Comparison of ENCODE assay signal across 1 cellular context in the genomic region with DNA sequence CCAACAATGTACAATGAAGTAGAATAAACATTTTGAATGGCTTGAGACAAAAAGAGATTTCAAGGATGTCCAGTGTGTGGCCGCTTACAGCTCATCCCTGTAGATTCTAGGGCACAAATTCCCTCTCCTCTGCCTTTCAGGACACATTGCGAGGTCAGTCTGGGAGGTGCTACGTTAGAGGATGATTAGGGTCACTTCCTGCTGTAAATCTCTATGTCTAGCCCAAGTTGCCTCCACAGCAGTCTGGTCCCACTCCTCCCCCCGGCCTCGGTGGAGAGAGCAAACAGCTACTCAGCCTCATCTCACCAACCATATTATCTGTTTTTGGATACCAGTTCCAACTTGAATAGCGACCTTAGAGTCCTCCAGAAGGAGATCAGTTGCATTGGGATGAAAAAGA.
TF ChIP-seq lines count a peak whose summit lies in the region.

No MANE protein-coding gene starts in this region.

TF ChIP-seq in HepG2, 621 proteins besides CTCF, POLR2A, EP300 and RAD21:
- TF ChIP-seq, protein P1, sequence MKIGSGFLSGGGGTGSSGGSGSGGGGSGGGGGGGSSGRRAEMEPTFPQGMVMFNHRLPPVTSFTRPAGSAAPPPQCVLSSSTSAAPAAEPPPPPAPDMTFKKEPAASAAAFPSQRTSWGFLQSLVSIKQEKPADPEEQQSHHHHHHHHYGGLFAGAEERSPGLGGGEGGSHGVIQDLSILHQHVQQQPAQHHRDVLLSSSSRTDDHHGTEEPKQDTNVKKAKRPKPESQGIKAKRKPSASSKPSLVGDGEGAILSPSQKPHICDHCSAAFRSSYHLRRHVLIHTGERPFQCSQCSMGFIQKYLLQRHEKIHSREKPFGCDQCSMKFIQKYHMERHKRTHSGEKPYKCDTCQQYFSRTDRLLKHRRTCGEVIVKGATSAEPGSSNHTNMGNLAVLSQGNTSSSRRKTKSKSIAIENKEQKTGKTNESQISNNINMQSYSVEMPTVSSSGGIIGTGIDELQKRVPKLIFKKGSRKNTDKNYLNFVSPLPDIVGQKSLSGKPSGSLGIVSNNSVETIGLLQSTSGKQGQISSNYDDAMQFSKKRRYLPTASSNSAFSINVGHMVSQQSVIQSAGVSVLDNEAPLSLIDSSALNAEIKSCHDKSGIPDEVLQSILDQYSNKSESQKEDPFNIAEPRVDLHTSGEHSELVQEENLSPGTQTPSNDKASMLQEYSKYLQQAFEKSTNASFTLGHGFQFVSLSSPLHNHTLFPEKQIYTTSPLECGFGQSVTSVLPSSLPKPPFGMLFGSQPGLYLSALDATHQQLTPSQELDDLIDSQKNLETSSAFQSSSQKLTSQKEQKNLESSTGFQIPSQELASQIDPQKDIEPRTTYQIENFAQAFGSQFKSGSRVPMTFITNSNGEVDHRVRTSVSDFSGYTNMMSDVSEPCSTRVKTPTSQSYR (CRISPR knock-in tag; IDR thresholded peaks at IDR 0.05; ENCODE audit: borderline replicate concordance) = 0 out of 2 replicates have a peak, but pooled peaks have one; percentile 13
- no peak for TF ChIP-seq SKI (IDR thresholded peaks at IDR 0.05; ENCODE audit: partially characterized antibody)
- TF ChIP-seq, protein P2, sequence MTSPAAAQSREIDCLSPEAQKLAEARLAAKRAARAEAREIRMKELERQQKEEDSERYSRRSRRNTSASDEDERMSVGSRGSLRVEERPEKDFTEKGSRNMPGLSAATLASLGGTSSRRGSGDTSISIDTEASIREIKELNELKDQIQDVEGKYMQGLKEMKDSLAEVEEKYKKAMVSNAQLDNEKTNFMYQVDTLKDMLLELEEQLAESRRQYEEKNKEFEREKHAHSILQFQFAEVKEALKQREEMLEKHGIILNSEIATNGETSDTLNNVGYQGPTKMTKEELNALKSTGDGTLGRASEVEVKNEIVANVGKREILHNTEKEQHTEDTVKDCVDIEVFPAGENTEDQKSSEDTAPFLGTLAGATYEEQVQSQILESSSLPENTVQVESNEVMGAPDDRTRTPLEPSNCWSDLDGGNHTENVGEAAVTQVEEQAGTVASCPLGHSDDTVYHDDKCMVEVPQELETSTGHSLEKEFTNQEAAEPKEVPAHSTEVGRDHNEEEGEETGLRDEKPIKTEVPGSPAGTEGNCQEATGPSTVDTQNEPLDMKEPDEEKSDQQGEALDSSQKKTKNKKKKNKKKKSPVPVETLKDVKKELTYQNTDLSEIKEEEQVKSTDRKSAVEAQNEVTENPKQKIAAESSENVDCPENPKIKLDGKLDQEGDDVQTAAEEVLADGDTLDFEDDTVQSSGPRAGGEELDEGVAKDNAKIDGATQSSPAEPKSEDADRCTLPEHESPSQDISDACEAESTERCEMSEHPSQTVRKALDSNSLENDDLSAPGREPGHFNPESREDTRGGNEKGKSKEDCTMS (CRISPR knock-in tag; conservative IDR thresholded peaks at IDR 0.05) = no peak
- TF ChIP-seq DR1 (CRISPR knock-in tag; IDR thresholded peaks at IDR 0.05) = no peak
- TF ChIP-seq, protein P3, sequence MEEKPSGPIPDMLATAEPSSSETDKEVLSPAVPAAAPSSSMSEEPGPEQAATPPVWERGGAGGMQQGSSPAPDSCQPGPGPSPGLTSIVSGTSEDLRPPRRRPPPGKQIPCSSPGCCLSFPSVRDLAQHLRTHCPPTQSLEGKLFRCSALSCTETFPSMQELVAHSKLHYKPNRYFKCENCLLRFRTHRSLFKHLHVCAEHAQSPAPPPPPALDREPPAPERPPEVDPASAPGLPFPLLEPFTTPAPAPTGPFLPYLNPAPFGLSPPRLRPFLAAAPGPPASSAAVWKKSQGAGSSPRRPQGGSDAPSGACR (CRISPR knock-in tag; IDR thresholded peaks at IDR 0.05) = no peak
- no peak for TF ChIP-seq ZNF562 (CRISPR knock-in tag; IDR thresholded peaks at IDR 0.05; ENCODE audit: borderline replicate concordance)
- TF ChIP-seq, protein P4, sequence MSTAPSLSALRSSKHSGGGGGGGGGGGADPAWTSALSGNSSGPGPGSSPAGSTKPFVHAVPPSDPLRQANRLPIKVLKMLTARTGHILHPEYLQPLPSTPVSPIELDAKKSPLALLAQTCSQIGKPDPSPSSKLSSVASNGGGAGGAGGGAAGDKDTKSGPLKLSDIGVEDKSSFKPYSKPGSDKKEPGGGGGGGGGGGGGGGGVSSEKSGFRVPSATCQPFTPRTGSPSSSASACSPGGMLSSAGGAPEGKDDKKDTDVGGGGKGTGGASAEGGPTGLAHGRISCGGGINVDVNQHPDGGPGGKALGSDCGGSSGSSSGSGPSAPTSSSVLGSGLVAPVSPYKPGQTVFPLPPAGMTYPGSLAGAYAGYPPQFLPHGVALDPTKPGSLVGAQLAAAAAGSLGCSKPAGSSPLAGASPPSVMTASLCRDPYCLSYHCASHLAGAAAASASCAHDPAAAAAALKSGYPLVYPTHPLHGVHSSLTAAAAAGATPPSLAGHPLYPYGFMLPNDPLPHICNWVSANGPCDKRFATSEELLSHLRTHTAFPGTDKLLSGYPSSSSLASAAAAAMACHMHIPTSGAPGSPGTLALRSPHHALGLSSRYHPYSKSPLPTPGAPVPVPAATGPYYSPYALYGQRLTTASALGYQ (CRISPR knock-in tag; IDR thresholded peaks at IDR 0.05) = no peak
- TF ChIP-seq DPF2 (CRISPR knock-in tag; IDR thresholded peaks at IDR 0.05; ENCODE audit: borderline replicate concordance, low read depth) = no peak
- 0 out of 2 replicates have a peak, but pooled peaks have one; percentile 19 for TF ChIP-seq BCL6 (CRISPR knock-in tag; IDR thresholded peaks at IDR 0.05)
- no peak for TF ChIP-seq MEIS2 (CRISPR knock-in tag; IDR thresholded peaks at IDR 0.05)
- TF ChIP-seq ZNF878 (CRISPR knock-in tag; IDR thresholded peaks at IDR 0.05) = no peak
- no peak for TF ChIP-seq ZNF468 (CRISPR knock-in tag; IDR thresholded peaks at IDR 0.05)
- 0 out of 2 replicates have a peak, but pooled peaks have one; percentile 22 for TF ChIP-seq ZNF230 (CRISPR knock-in tag; IDR thresholded peaks at IDR 0.05)
- peak; percentile 38; the same call in 1 of the 2 replicates for TF ChIP-seq SP5 (CRISPR knock-in tag; IDR thresholded peaks at IDR 0.05; ENCODE audit: borderline replicate concordance, low read depth)
- TF ChIP-seq ELF3 (CRISPR knock-in tag; IDR thresholded peaks at IDR 0.05) = 0 out of 2 replicates have a peak, but pooled peaks have one; percentile 19
- TF ChIP-seq ARNTL (CRISPR knock-in tag; IDR thresholded peaks at IDR 0.05) = no peak
- no peak for TF ChIP-seq MATR3 (CRISPR knock-in tag; IDR thresholded peaks at IDR 0.05)
- TF ChIP-seq ZNF709 (CRISPR knock-in tag; IDR thresholded peaks at IDR 0.05) = no peak
- TF ChIP-seq HOXD1 (CRISPR knock-in tag; IDR thresholded peaks at IDR 0.05) = no peak
- peak; percentile 43; the same call in 1 of the 2 replicates for TF ChIP-seq POLR2G (IDR thresholded peaks at IDR 0.05; ENCODE audit: low read depth, low read length)
- no peak for TF ChIP-seq ZNF749 (CRISPR knock-in tag; IDR thresholded peaks at IDR 0.05; ENCODE audit: borderline replicate concordance)
- no peak for TF ChIP-seq REPIN1 (CRISPR knock-in tag; IDR thresholded peaks at IDR 0.05; ENCODE audit: borderline replicate concordance, low read depth)
- TF ChIP-seq NR2C2 (CRISPR knock-in tag; IDR thresholded peaks at IDR 0.05; ENCODE audit: borderline replicate concordance) = peak; percentile 11; the same call in 1 of the 2 replicates
- TF ChIP-seq CENPT (CRISPR knock-in tag; IDR thresholded peaks at IDR 0.05; ENCODE audit: low read depth) = no peak
- no peak for TF ChIP-seq TARDBP (CRISPR knock-in tag; IDR thresholded peaks at IDR 0.05)
- TF ChIP-seq ETV5 (CRISPR knock-in tag; IDR thresholded peaks at IDR 0.05; ENCODE audit: borderline replicate concordance) = peak; percentile 23; the same call in 1 of the 2 replicates
- TF ChIP-seq JUND (CRISPR knock-in tag; IDR thresholded peaks at IDR 0.05) = no peak
- TF ChIP-seq, protein P5, sequence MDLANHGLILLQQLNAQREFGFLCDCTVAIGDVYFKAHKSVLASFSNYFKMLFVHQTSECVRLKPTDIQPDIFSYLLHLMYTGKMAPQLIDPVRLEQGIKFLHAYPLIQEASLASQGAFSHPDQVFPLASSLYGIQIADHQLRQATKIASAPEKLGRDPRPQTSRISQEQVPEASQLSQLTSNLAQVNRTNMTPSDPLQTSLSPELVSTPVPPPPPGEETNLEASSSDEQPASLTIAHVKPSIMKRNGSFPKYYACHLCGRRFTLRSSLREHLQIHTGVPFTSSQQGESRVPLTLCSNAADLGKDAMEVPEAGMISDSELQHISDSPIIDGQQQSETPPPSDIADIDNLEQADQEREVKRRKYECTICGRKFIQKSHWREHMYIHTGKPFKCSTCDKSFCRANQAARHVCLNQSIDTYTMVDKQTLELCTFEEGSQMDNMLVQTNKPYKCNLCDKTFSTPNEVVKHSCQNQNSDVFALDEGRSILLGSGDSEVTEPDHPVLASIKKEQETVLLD (CRISPR knock-in tag; IDR thresholded peaks at IDR 0.05; ENCODE audit: low read depth) = no peak
- TF ChIP-seq ZNF891 (CRISPR knock-in tag; IDR thresholded peaks at IDR 0.05) = no peak
- no peak for TF ChIP-seq TEAD2 (CRISPR knock-in tag; IDR thresholded peaks at IDR 0.05)
- TF ChIP-seq WIZ (CRISPR knock-in tag; IDR thresholded peaks at IDR 0.05) = no peak
- no peak for TF ChIP-seq FOXA3 (CRISPR knock-in tag; IDR thresholded peaks at IDR 0.05)
- no peak for TF ChIP-seq ZSCAN29 (CRISPR knock-in tag; conservative IDR thresholded peaks at IDR 0.05)
- TF ChIP-seq ZNF530 (CRISPR knock-in tag; IDR thresholded peaks at IDR 0.05; ENCODE audit: low read depth) = no peak
- no peak for TF ChIP-seq NRL (CRISPR knock-in tag; IDR thresholded peaks at IDR 0.05; ENCODE audit: borderline replicate concordance)
- no peak for TF ChIP-seq TRIM24 (CRISPR knock-in tag; IDR thresholded peaks at IDR 0.05)
- TF ChIP-seq MED8 (CRISPR knock-in tag; IDR thresholded peaks at IDR 0.05; ENCODE audit: insufficient replicate concordance) = no peak
- no peak for TF ChIP-seq RORA (CRISPR knock-in tag; IDR thresholded peaks at IDR 0.05)
- TF ChIP-seq MAF1 (CRISPR knock-in tag; IDR thresholded peaks at IDR 0.05; ENCODE audit: borderline replicate concordance) = no peak
- TF ChIP-seq PHF21A (CRISPR knock-in tag; IDR thresholded peaks at IDR 0.05) = no peak
- no peak for TF ChIP-seq MIXL1 (CRISPR knock-in tag; IDR thresholded peaks at IDR 0.05)
- TF ChIP-seq, protein P6, sequence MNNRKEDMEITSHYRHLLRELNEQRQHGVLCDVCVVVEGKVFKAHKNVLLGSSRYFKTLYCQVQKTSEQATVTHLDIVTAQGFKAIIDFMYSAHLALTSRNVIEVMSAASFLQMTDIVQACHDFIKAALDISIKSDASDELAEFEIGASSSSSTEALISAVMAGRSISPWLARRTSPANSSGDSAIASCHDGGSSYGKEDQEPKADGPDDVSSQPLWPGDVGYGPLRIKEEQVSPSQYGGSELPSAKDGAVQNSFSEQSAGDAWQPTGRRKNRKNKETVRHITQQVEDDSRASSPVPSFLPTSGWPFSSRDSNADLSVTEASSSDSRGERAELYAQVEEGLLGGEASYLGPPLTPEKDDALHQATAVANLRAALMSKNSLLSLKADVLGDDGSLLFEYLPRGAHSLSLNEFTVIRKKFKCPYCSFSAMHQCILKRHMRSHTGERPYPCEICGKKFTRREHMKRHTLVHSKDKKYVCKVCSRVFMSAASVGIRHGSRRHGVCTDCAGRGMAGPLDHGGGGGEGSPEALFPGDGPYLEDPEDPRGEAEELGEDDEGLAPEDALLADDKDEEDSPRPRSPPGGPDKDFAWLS (CRISPR knock-in tag; IDR thresholded peaks at IDR 0.05; ENCODE audit: borderline replicate concordance) = 0 out of 2 replicates have a peak, but pooled peaks have one; percentile 38
- TF ChIP-seq ZNF788 (CRISPR knock-in tag; IDR thresholded peaks at IDR 0.05; ENCODE audit: borderline replicate concordance) = no peak
- TF ChIP-seq, protein P7, sequence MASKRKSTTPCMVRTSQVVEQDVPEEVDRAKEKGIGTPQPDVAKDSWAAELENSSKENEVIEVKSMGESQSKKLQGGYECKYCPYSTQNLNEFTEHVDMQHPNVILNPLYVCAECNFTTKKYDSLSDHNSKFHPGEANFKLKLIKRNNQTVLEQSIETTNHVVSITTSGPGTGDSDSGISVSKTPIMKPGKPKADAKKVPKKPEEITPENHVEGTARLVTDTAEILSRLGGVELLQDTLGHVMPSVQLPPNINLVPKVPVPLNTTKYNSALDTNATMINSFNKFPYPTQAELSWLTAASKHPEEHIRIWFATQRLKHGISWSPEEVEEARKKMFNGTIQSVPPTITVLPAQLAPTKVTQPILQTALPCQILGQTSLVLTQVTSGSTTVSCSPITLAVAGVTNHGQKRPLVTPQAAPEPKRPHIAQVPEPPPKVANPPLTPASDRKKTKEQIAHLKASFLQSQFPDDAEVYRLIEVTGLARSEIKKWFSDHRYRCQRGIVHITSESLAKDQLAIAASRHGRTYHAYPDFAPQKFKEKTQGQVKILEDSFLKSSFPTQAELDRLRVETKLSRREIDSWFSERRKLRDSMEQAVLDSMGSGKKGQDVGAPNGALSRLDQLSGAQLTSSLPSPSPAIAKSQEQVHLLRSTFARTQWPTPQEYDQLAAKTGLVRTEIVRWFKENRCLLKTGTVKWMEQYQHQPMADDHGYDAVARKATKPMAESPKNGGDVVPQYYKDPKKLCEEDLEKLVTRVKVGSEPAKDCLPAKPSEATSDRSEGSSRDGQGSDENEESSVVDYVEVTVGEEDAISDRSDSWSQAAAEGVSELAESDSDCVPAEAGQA (IDR thresholded peaks at IDR 0.05; ENCODE audit: low read depth) = no peak
- TF ChIP-seq, protein P7 (CRISPR knock-in tag; IDR thresholded peaks at IDR 0.05; ENCODE audit: borderline replicate concordance) = no peak
- TF ChIP-seq BHLHE40 (IDR thresholded peaks at IDR 0.05; ENCODE audit: low read length) = no peak
- no peak for TF ChIP-seq REL (CRISPR knock-in tag; conservative IDR thresholded peaks at IDR 0.05)
- TF ChIP-seq, protein P8, sequence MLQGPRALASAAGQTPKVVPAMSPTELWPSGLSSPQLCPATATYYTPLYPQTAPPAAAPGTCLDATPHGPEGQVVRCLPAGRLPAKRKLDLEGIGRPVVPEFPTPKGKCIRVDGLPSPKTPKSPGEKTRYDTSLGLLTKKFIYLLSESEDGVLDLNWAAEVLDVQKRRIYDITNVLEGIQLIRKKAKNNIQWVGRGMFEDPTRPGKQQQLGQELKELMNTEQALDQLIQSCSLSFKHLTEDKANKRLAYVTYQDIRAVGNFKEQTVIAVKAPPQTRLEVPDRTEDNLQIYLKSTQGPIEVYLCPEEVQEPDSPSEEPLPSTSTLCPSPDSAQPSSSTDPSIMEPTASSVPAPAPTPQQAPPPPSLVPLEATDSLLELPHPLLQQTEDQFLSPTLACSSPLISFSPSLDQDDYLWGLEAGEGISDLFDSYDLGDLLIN (CRISPR knock-in tag; IDR thresholded peaks at IDR 0.05; ENCODE audit: borderline replicate concordance) = no peak
